Comparison of ENCODE assay signal across 8 cellular contexts in genomic region chr1:161530158-161530557, GRCh38. TPM values are rescaled to one million over a fixed set of nuclear protein-coding genes. Genes with fewer than 3 reads are reported as not detected.
DNase-seq lines count a peak whose midpoint lies in the region; ATAC-seq and TF ChIP-seq lines count a peak whose summit lies in the region.
"Not testable (repeated sequence)": the region's sequence is repeated elsewhere in the genome, so short reads cannot be mapped to it uniquely, and the experiment has no call there.

No MANE protein-coding gene starts in this region.

- ATAC-seq in GM21825 (IDR thresholded peaks at IDR 0.05; ENCODE audit: unreplicated experiment): peak; percentile 21
- ATAC-seq in activated T-cell treated with anti-CD3 and anti-CD28 coated beads, Interleukin-2, amount 50 U/mL, for 72 hours (replicated peaks in 1 of 2): peak; percentile 53 to 54

- H3K4me1 Mint-ChIP-seq in activated T-cell treated with anti-CD3 and anti-CD28 coated beads, Interleukin-2, amount 50 U/mL, for 72 hours (ENCODE audit: low read depth): peaks cover 23% of the 10 kb centered on the region

- DNase-seq in Caki2 (ENCODE audit: low read depth) (peak; percentile 67), SHP77 (lab: John Stamatoyannopoulos, UW) (peak; percentile 23 to 37)
- DNase-seq in LNCaP clone FGC (ENCODE audit: low read depth); epithelial cell of proximal tubule (ENCODE audit: low read depth): not testable (repeated sequence)
- peak; percentile 62 to 64 for DNase-seq in activated T-cell treated with anti-CD3 and anti-CD28 coated beads, Interleukin-2, amount 50 U/mL, for 72 hours
- DNase-seq in stimulated activated CD8-positive, alpha-beta memory T cell treated with anti-CD3 and anti-CD28 coated beads, Interleukin-12 subunit alpha, Interleukin-12 subunit beta, amount 100 ng/mL, for 4 hours (ENCODE audit: low read depth): peak; percentile 48

- in situ Hi-C loops in Caki2 (cut with HindIII; ENCODE audit: low pct_unique_long_range_greater_than_20kb, low sequenced_read_pairs): not testable (repeated sequence)

- H3K27ac Mint-ChIP-seq in activated T-cell treated with anti-CD3 and anti-CD28 coated beads, Interleukin-2, amount 50 U/mL, for 72 hours: peak overlapping the region; percentile 100

- H3K9me3 ChIP-seq in mononuclear cell (ENCODE audit: low read depth, low read length): not testable (repeated sequence)

- H3K36me3 Mint-ChIP-seq in activated T-cell treated with anti-CD3 and anti-CD28 coated beads, Interleukin-2, amount 50 U/mL, for 72 hours (ENCODE audit: insufficient read depth in 2 of 2): not testable (repeated sequence)

- peaks cover 12% of the 10 kb centered on the region for H3K27me3 Mint-ChIP-seq in activated T-cell treated with anti-CD3 and anti-CD28 coated beads, Interleukin-2, amount 50 U/mL, for 72 hours (ENCODE audit: low read depth)

- H3K4me1 ChIP-seq in mononuclear cell (ENCODE audit: insufficient read depth, low read length): peaks cover 39% of the 10 kb centered on the region

- TF ChIP-seq CTCF in LNCaP clone FGC (IDR thresholded peaks at IDR 0.05; ENCODE audit: control insufficient read depth, extremely low read depth, insufficient read depth); epithelial cell of proximal tubule (conservative IDR thresholded peaks at IDR 0.05; ENCODE audit: low read depth, low read length): not testable (repeated sequence)

- not testable (repeated sequence) for H3K9me3 Mint-ChIP-seq in activated T-cell treated with anti-CD3 and anti-CD28 coated beads, Interleukin-2, amount 50 U/mL, for 72 hours

- H3K4me3 Mint-ChIP-seq in activated T-cell treated with anti-CD3 and anti-CD28 coated beads, Interleukin-2, amount 50 U/mL, for 72 hours: peak overlapping the region; percentile 89 to 92

- H3K27me3 ChIP-seq in mononuclear cell (ENCODE audit: insufficient read depth, low read length): not testable (repeated sequence)

- peak overlapping the region; percentile 70 for H3K4me3 ChIP-seq in LNCaP clone FGC (ENCODE audit: low read depth, low read length)
- H3K4me3 ChIP-seq in epithelial cell of proximal tubule (ENCODE audit: low read depth, low read length): peak overlapping the region; percentile 62
- H3K4me3 ChIP-seq in mononuclear cell (ENCODE audit: low read length): peak overlapping the region; percentile 67

RNA-seq across cellular contexts. Expression of gene HSPA6, which starts 5.8 kb away (rescaled TPM):
- total RNA-seq in Caki2 (2014; rRNA removed; shearing (Covaris generic); ENCODE audit: low replicate concordance): 0.09 and 0.61 TPM in 2 replicates
- under 1 TPM; 0.24 to 0.53 TPM for total RNA-seq in activated T-cell treated with anti-CD3 and anti-CD28 coated beads, Interleukin-2, amount 50 U/mL, for 72 hours
- total RNA-seq in epithelial cell of proximal tubule: 0.12 and 0.36 TPM in 2 replicates
- total RNA-seq in mononuclear cell: 2.8 TPM

RNA-seq across cellular contexts. Expression of gene FCGR3A, which starts 19.5 kb away (rescaled TPM):
- not detected in 2 replicates for total RNA-seq in Caki2 (2014; rRNA removed; shearing (Covaris generic); ENCODE audit: low replicate concordance)
- 1 to 10 TPM in 1 of 2 donors, under 1 TPM in 1; 0.38 to 1.5 TPM for total RNA-seq in activated T-cell treated with anti-CD3 and anti-CD28 coated beads, Interleukin-2, amount 50 U/mL, for 72 hours
- not detected in 2 replicates for total RNA-seq in epithelial cell of proximal tubule
- 27.8 TPM for total RNA-seq in mononuclear cell

RNA-seq across cellular contexts. Expression of gene FCGR2A, which starts 24.9 kb away (rescaled TPM):
- 0.17 TPM in 1 of 2 replicates, not detected in the other for total RNA-seq in Caki2 (2014; rRNA removed; shearing (Covaris generic); ENCODE audit: low replicate concordance)
- total RNA-seq in activated T-cell treated with anti-CD3 and anti-CD28 coated beads, Interleukin-2, amount 50 U/mL, for 72 hours: under 1 TPM; 0.43 to 0.88 TPM
- total RNA-seq in epithelial cell of proximal tubule: not detected in 2 replicates
- 182 TPM for total RNA-seq in mononuclear cell

Comparison
In these comparisons a context has a peak if more than half of its experiments do, and no peak if none do; other contexts are left out.
1. RNA of gene FCGR3A, which starts 19.5 kb away (total RNA-seq): 27.8 TPM in mononuclear cell (single experiment); 0.38 to 1.5 TPM in activated T-cell treated with anti-CD3 and anti-CD28 coated beads, Interleukin-2, amount 50 U/mL, for 72 hours, not detected in Caki2 and not detected in epithelial cell of proximal tubule; every median in the first group is over 10 times any median in the second.
2. RNA of gene FCGR2A, which starts 24.9 kb away (total RNA-seq): 182 TPM in mononuclear cell (single experiment); 0.43 to 0.88 TPM in activated T-cell treated with anti-CD3 and anti-CD28 coated beads, Interleukin-2, amount 50 U/mL, for 72 hours, 0.17 TPM in Caki2 and not detected in epithelial cell of proximal tubule; every median in the first group is over 10 times any median in the second.
3. Peak in every context shown above with its lines, with median percentiles within 50 percentile points of each other: H3K4me3 ChIP-seq.